Comparison of ENCODE assay signal across 20 cellular contexts in the genomic region with DNA sequence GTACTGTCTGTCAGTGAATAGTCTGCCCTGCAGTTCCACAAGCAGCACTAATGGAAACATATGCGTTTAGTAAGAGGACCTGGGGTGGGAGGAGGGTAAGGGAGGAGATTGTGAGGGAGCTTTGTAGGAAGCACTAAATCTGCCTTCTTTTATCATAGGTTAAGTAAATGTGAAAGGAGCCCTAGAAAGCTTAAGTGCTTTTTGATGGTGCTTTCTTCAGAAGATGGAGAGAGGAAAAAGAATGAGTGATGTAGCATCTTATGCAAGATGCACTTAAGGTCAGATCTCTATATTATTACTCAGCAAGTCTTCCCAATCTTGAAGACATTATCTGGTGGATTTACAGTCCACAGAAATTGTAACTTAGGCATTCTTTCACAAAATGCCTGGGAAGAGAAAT.
"Had no signal": no experiment of that assay in that cellular context is flagged by ENCODE, and none has a peak within 500 bp of the region (broad histone marks: within the 10 kb centered on the region; RNA-seq: fewer than 3 reads in every experiment).

No MANE protein-coding gene starts in this region.

- H3K9me3 Mint-ChIP-seq: activated B cell treated with CpG ODN at 0.5 μM for 24 hours; activated T-helper 1 cell treated with anti-CD3 and anti-CD28 coated beads, Interleukin-12 subunit alpha, Interleukin-12 subunit beta, Interleukin-2, Interleukin-4 antibody, amounts not matched to agents 30 ng/mL and 10 ng/mL and 1 ng/mL, durations not matched to agents 14 hours and 24 hours and 36 hours; endodermal cell; neural crest cell; stimulated activated memory B cell treated with anti-CD40 and anti-IgM and Interleukin-4, amounts not matched to agents 10 μg/mL and 1 μg/mL and 100 μg/mL, for 72 hours had no signal

- ATAC-seq: body of pancreas; esophagus mucosa; gastrocnemius medialis; heart right ventricle; left ventricle myocardium superior; stimulated activated memory B cell treated with anti-CD40 and anti-IgM and Interleukin-4, amounts not matched to agents 10 μg/mL and 1 μg/mL and 100 μg/mL, for 72 hours had no signal

- H3K27ac ChIP-seq: body of pancreas, gastrocnemius medialis, heart right ventricle, right atrium auricular region, transverse colon had no signal

- H3K4me1 Mint-ChIP-seq: activated B cell treated with CpG ODN at 0.5 μM for 24 hours; activated CD4-positive, alpha-beta T cell treated with anti-CD3 and anti-CD28 coated beads, Interleukin-2, amount 10 ng/mL, durations not matched to agents 24 days and 14 days; central memory CD8-positive, alpha-beta T cell; endodermal cell; neural crest cell; stimulated activated memory B cell treated with anti-CD40 and anti-IgM and Interleukin-4, amounts not matched to agents 10 μg/mL and 1 μg/mL and 100 μg/mL, for 72 hours had no signal

- H3K36me3 Mint-ChIP-seq: stimulated activated memory B cell treated with anti-CD40 and anti-IgM and Interleukin-4, amounts not matched to agents 10 μg/mL and 1 μg/mL and 100 μg/mL, for 72 hours had no signal

- H3K4me3 Mint-ChIP-seq: activated B cell treated with CpG ODN at 0.5 μM for 24 hours; activated CD4-positive, alpha-beta T cell treated with anti-CD3 and anti-CD28 coated beads, Interleukin-2, amount 10 ng/mL, durations not matched to agents 24 days and 14 days; activated T-helper 1 cell treated with anti-CD3 and anti-CD28 coated beads, Interleukin-12 subunit alpha, Interleukin-12 subunit beta, Interleukin-2, Interleukin-4 antibody, amounts not matched to agents 30 ng/mL and 10 ng/mL and 1 ng/mL, durations not matched to agents 14 hours and 24 hours and 36 hours; central memory CD8-positive, alpha-beta T cell; endodermal cell; neural crest cell; stimulated activated memory B cell treated with anti-CD40 and anti-IgM and Interleukin-4, amounts not matched to agents 10 μg/mL and 1 μg/mL and 100 μg/mL, for 72 hours had no signal

- DNase-seq: activated B cell treated with CpG ODN at 0.5 μM for 24 hours; activated CD4-positive, alpha-beta T cell treated with anti-CD3 and anti-CD28 coated beads, Interleukin-2, amount 10 ng/mL, durations not matched to agents 24 days and 14 days; activated naive CD4-positive, alpha-beta T cell; body of pancreas; dermis blood vessel endothelial cell; endodermal cell; gastrocnemius medialis; heart right ventricle; left ventricle myocardium superior; posterior cingulate gyrus; small intestine; substantia nigra; T-helper 2 cell; transverse colon had no signal

- H3K27me3 ChIP-seq: body of pancreas, gastrocnemius medialis, heart right ventricle, right atrium auricular region, transverse colon had no signal

- H3K27me3 Mint-ChIP-seq: activated B cell treated with CpG ODN at 0.5 μM for 24 hours; activated CD4-positive, alpha-beta T cell treated with anti-CD3 and anti-CD28 coated beads, Interleukin-2, amount 10 ng/mL, durations not matched to agents 24 days and 14 days; central memory CD8-positive, alpha-beta T cell; stimulated activated memory B cell treated with anti-CD40 and anti-IgM and Interleukin-4, amounts not matched to agents 10 μg/mL and 1 μg/mL and 100 μg/mL, for 72 hours had no signal

- H3K36me3 ChIP-seq: gastrocnemius medialis, heart right ventricle, right atrium auricular region, transverse colon had no signal

- H3K4me3 ChIP-seq: body of pancreas, gastrocnemius medialis, heart right ventricle, right atrium auricular region, transverse colon had no signal

- H3K9me3 ChIP-seq: body of pancreas, gastrocnemius medialis, right atrium auricular region, transverse colon had no signal

- H3K27ac Mint-ChIP-seq: activated B cell treated with CpG ODN at 0.5 μM for 24 hours; activated CD4-positive, alpha-beta T cell treated with anti-CD3 and anti-CD28 coated beads, Interleukin-2, amount 10 ng/mL, durations not matched to agents 24 days and 14 days; activated T-helper 1 cell treated with anti-CD3 and anti-CD28 coated beads, Interleukin-12 subunit alpha, Interleukin-12 subunit beta, Interleukin-2, Interleukin-4 antibody, amounts not matched to agents 30 ng/mL and 10 ng/mL and 1 ng/mL, durations not matched to agents 14 hours and 24 hours and 36 hours; endodermal cell; stimulated activated memory B cell treated with anti-CD40 and anti-IgM and Interleukin-4, amounts not matched to agents 10 μg/mL and 1 μg/mL and 100 μg/mL, for 72 hours had no signal

- H3K4me1 ChIP-seq: body of pancreas, gastrocnemius medialis, heart right ventricle, right atrium auricular region, transverse colon had no signal
